ENCODE assay signal across 10 cellular contexts in the genomic region with DNA sequence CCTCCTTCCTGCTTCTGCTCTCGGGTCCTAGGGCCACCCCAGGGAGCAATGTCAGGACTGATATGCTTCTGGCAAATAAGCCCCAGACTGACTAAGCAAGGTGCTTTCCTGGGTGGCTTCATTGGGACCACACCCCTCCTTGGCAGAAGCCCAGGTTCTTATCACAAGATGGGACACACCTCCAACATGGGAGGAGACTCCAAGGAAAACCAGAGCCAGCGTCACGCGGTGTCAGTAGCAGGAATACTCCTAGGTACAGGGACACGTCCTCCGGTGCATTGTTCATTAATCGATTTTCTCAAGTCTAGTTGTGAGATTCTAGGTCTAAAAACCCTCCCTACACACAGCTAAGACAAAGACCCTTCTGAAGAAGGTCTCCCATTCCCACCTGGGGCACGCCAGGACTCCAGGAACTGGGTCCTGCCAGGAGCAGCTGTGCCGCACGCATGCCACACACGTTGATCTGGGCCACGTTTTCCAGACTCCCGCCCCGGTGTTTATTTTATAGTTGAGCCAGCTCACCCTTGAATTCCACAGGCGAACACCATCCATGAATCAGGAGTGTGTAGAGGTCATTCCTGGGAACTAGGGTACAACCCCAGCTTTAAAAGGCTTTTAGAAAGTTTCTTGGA. TPM values are rescaled to one million over a fixed set of nuclear protein-coding genes. Genes with fewer than 3 reads are reported as not detected.
A peak's percentile ranks its signal among the peaks of the same experiment; 100 is the strongest.
DNase-seq lines count a peak whose midpoint lies in the region; ATAC-seq, FAIRE-seq and TF ChIP-seq lines count a peak whose summit lies in the region.
"Had no signal": no experiment of that assay in that cellular context is flagged by ENCODE, and none has a peak within 500 bp of the region (broad histone marks: within the 10 kb centered on the region; RNA-seq: fewer than 3 reads in every experiment).

No MANE protein-coding gene starts in this region.

- ATAC-seq in HG03342 (IDR thresholded peaks at IDR 0.05; ENCODE audit: unreplicated experiment) = no peak

- H3K79me2 ChIP-seq in fibroblast of lung (ENCODE audit: control insufficient read depth, insufficient read depth, low read length) = no peaks in the 10 kb centered on the region

- H3K4me1 ChIP-seq in fibroblast of lung (ENCODE audit: control insufficient read depth, extremely low read depth, insufficient read depth, low read length) (peaks cover 11% of the 10 kb centered on the region), skeletal muscle satellite cell (ENCODE audit: control insufficient read depth, insufficient read depth, low read length) (peaks cover 23% of the 10 kb centered on the region)

- no peak overlapping the region for H2AFZ ChIP-seq in fibroblast of lung (ENCODE audit: low read length)

- H4K20me1 ChIP-seq in fibroblast of lung (ENCODE audit: control insufficient read depth, extremely low read depth, insufficient read depth, low read length) = no peaks in the 10 kb centered on the region

- H3K27me3 ChIP-seq in fibroblast of lung (ENCODE audit: control insufficient read depth, insufficient read depth, low read length) (no peaks in the 10 kb centered on the region), skeletal muscle satellite cell (ENCODE audit: control insufficient read depth, insufficient read depth, low read length) (peaks cover 9% of the 10 kb centered on the region)
- H3K27me3 ChIP-seq: ovary had no signal

- H3K4me2 ChIP-seq in fibroblast of lung (ENCODE audit: extremely low read depth, insufficient read depth, low read length) = peak overlapping the region; percentile 71
- peak overlapping the region; percentile 15 for H3K4me2 ChIP-seq in skeletal muscle satellite cell (ENCODE audit: low read length)

- TF ChIP-seq CTCF in fibroblast of lung (conservative IDR thresholded peaks at IDR 0.05 in 1 of 2, IDR thresholded peaks at IDR 0.05 in 1 of 2; ENCODE audit: low read depth in 1 of 2, low read length in 2 of 2) (no peak), D721Med (IDR thresholded peaks at IDR 0.05; ENCODE audit: insufficient read depth, missing control alignments) (no peak)

- H3K9ac ChIP-seq in fibroblast of lung (ENCODE audit: insufficient read depth, low read length) (peak overlapping the region; percentile 2), skeletal muscle satellite cell (ENCODE audit: low read depth, low read length) (no peak overlapping the region)

- H3K4me3 ChIP-seq in fibroblast of lung (replicated peaks in 1 of 4; ENCODE audit: control extremely low read depth in 1 of 4, insufficient read depth in 1 of 4, low read depth in 3 of 4, low read length in 4 of 4) = no peak overlapping the region
- no peak overlapping the region for H3K4me3 ChIP-seq in skeletal muscle satellite cell (ENCODE audit: low read length)
- H3K4me3 ChIP-seq: ovary had no signal

- FAIRE-seq in D721Med (lab: Jason Lieb, UNC) = no peak
- FAIRE-seq: GM18507 had no signal

- no peak overlapping the region for H3K27ac ChIP-seq in fibroblast of lung (ENCODE audit: insufficient read depth, low read length)
- H3K27ac ChIP-seq: ovary had no signal

- H3K9me3 ChIP-seq in fibroblast of lung (ENCODE audit: control insufficient read depth, insufficient read depth, low read depth, low read length) (no peaks in the 10 kb centered on the region), skeletal muscle satellite cell (replicated peaks; ENCODE audit: low read length) (no peaks in the 10 kb centered on the region)
- H3K9me3 ChIP-seq: ovary had no signal

- DNase-seq in H4 (ENCODE audit: low spot score) = peak; percentile 91
- peak; percentile 18 to 44 for DNase-seq in NCI-H526 (lab: John Stamatoyannopoulos, UW)
- peak; percentile 59 to 66 for DNase-seq in fibroblast of lung (ENCODE audit: low read depth in 2 of 2)
- DNase-seq in NCI-H1930 (lab: John Stamatoyannopoulos, UW) = no peak
- DNase-seq in KBM-7 = no peak
- DNase-seq in D721Med (ENCODE audit: insufficient read length, low spot score) = no peak
- DNase-seq: ovary had no signal

- H3K36me3 ChIP-seq in fibroblast of lung (ENCODE audit: control insufficient read depth, insufficient read depth, low read length) = no peaks in the 10 kb centered on the region
- no peaks in the 10 kb centered on the region for H3K36me3 ChIP-seq in skeletal muscle satellite cell (ENCODE audit: insufficient read depth, low read length)
- H3K36me3 ChIP-seq: ovary had no signal

- in situ Hi-C loops in KBM-7 (cut with MboI; ENCODE audit: low pct_unique_long_range_greater_than_20kb, low sequenced_read_pairs) = no loop called here

RNA-seq across cellular contexts. Expression of gene FA2H, which starts 30.8 kb away (rescaled TPM):
- not detected in 2 replicates for total RNA-seq in H4 (2014; rRNA removed; shearing (Covaris generic))
- not detected in 2 replicates for total RNA-seq in fibroblast of lung
- polyA plus RNA-seq in fibroblast of lung = not detected in 2 replicates
- polyA plus RNA-seq in fibroblast of lung (2012) = not detected in 2 replicates
- polyA minus RNA-seq in fibroblast of lung (ENCODE audit: low replicate concordance) = not detected in 2 replicates
- under 0.01 TPM in 1 of 2 replicates, not detected in the other for total RNA-seq in skeletal muscle satellite cell (2012; rRNA removed)

RNA-seq across cellular contexts. Expression of gene MLKL, which starts 43.1 kb away (rescaled TPM):
- 6.6 and 8.4 TPM in 2 replicates for total RNA-seq in H4 (2014; rRNA removed; shearing (Covaris generic))
- 4.6 and 5.8 TPM in 2 replicates for total RNA-seq in fibroblast of lung
- polyA plus RNA-seq in fibroblast of lung = 4.3 and 4.8 TPM in 2 replicates
- polyA plus RNA-seq in fibroblast of lung (2012) = 4.6 and 5.9 TPM in 2 replicates
- polyA minus RNA-seq in fibroblast of lung (ENCODE audit: low replicate concordance) = 2.3 and 5.0 TPM in 2 replicates
- total RNA-seq in skeletal muscle satellite cell (2012; rRNA removed) = 17.9 and 23.8 TPM in 2 replicates

Comparison
In these comparisons a context has a peak if more than half of its experiments do, and no peak if none do; other contexts are left out.
1. DNase-seq: peak in H4 (single experiment), NCI-H526 (2 of 2) and fibroblast of lung (2 of 2); none in NCI-H1930 (0 of 2), KBM-7 (single experiment) and D721Med (single experiment).